Comparison of ENCODE assay signal across 25 cellular contexts in genomic region chr2:40516604-40517003, GRCh38.
"Had no signal": no experiment of that assay in that cellular context is flagged by ENCODE, and none has a peak within 500 bp of the region (broad histone marks: within the 10 kb centered on the region; RNA-seq: fewer than 3 reads in every experiment).

No MANE protein-coding gene starts in this region.

- H3K36me3 ChIP-seq: breast epithelium, left ventricle myocardium inferior, neural progenitor cell, thoracic aorta had no signal

- H3K36me3 Mint-ChIP-seq: immature natural killer cell; mesothelial cell of epicardium; neural progenitor cell; stimulated activated memory B cell treated with anti-CD40 and anti-IgM and Interleukin-4, amounts not matched to agents 10 μg/mL and 1 μg/mL and 100 μg/mL, for 72 hours; type B pancreatic cell had no signal

- H3K27ac Mint-ChIP-seq: activated naive CD4-positive, alpha-beta T cell treated with anti-CD3 and anti-CD28 coated beads for 36 hours; activated T-cell treated with anti-CD3 and anti-CD28 coated beads, Interleukin-2, amount 50 U/mL, for 72 hours; immature natural killer cell; mesothelial cell of epicardium; naive thymus-derived CD8-positive, alpha-beta T cell; neural progenitor cell; stimulated activated memory B cell treated with anti-CD40 and anti-IgM and Interleukin-4, amounts not matched to agents 10 μg/mL and 1 μg/mL and 100 μg/mL, for 72 hours; type B pancreatic cell had no signal

- H3K9me3 Mint-ChIP-seq: activated naive CD4-positive, alpha-beta T cell treated with anti-CD3 and anti-CD28 coated beads for 36 hours; activated T-cell treated with anti-CD3 and anti-CD28 coated beads, Interleukin-2, amount 50 U/mL, for 72 hours; neural progenitor cell; type B pancreatic cell had no signal

- H3K4me1 Mint-ChIP-seq: central memory CD8-positive, alpha-beta T cell; immature natural killer cell; naive thymus-derived CD8-positive, alpha-beta T cell; neural progenitor cell; stimulated activated memory B cell treated with anti-CD40 and anti-IgM and Interleukin-4, amounts not matched to agents 10 μg/mL and 1 μg/mL and 100 μg/mL, for 72 hours had no signal

- H3K9me3 ChIP-seq: breast epithelium, thoracic aorta had no signal

- H3K27me3 ChIP-seq: breast epithelium, neural progenitor cell had no signal

- H3K27ac ChIP-seq: breast epithelium, neural progenitor cell, thoracic aorta had no signal

- H3K4me2 ChIP-seq: neural progenitor cell, smooth muscle cell had no signal

- H3K4me3 Mint-ChIP-seq: activated naive CD4-positive, alpha-beta T cell treated with anti-CD3 and anti-CD28 coated beads for 36 hours; activated T-cell treated with anti-CD3 and anti-CD28 coated beads, Interleukin-2, amount 50 U/mL, for 72 hours; central memory CD8-positive, alpha-beta T cell; immature natural killer cell; mesothelial cell of epicardium; naive thymus-derived CD8-positive, alpha-beta T cell; neural progenitor cell; stimulated activated memory B cell treated with anti-CD40 and anti-IgM and Interleukin-4, amounts not matched to agents 10 μg/mL and 1 μg/mL and 100 μg/mL, for 72 hours; type B pancreatic cell had no signal

- H3K27me3 Mint-ChIP-seq: central memory CD8-positive, alpha-beta T cell; naive thymus-derived CD8-positive, alpha-beta T cell; stimulated activated memory B cell treated with anti-CD40 and anti-IgM and Interleukin-4, amounts not matched to agents 10 μg/mL and 1 μg/mL and 100 μg/mL, for 72 hours had no signal

- H3K4me1 ChIP-seq: breast epithelium had no signal

- DNase-seq: activated CD4-positive, CD25-positive, alpha-beta regulatory T cell treated with anti-CD3 and anti-CD28 coated beads, Interleukin-2, amount 50 U/mL, for 72 hours; activated CD8-positive, alpha-beta memory T cell treated with anti-CD3 and anti-CD28 coated beads, Interleukin-2, amount 50 U/mL, for 48 hours; activated effector memory CD4-positive, alpha-beta T cell treated with Interleukin-2 at 50 U/mL for 16 hours; activated naive CD4-positive, alpha-beta T cell treated with anti-CD3 and anti-CD28 coated beads for 36 hours; activated T-cell treated with anti-CD3 and anti-CD28 coated beads, Interleukin-2, amount 50 U/mL, for 72 hours; aorta; effector memory CD4-positive, alpha-beta T cell; foreskin melanocyte; immature natural killer cell; left ventricle myocardium inferior; mammary epithelial cell; naive thymus-derived CD8-positive, alpha-beta T cell; posterior cingulate gyrus; stimulated activated CD4-positive, alpha-beta T cell treated with anti-CD3 and anti-CD28 coated beads, Interleukin-15, amount 100 ng/mL, for 24 hours; SW 1271 had no signal

- FAIRE-seq: colon had no signal

- H2AFZ ChIP-seq: neural progenitor cell had no signal

- H3K9ac ChIP-seq: neural progenitor cell had no signal

- ATAC-seq: naive thymus-derived CD8-positive, alpha-beta T cell; sciatic nerve; stimulated activated memory B cell treated with anti-CD40 and anti-IgM and Interleukin-4, amounts not matched to agents 10 μg/mL and 1 μg/mL and 100 μg/mL, for 72 hours had no signal

- H3K4me3 ChIP-seq: breast epithelium, left ventricle myocardium inferior, neural progenitor cell, smooth muscle cell, thoracic aorta had no signal
